In genomic region chrX:150599226-150599625, GRCh38 we compare ENCODE assay signal across 1 cellular context.
TF ChIP-seq lines count a peak whose summit lies in the region.

No MANE protein-coding gene starts in this region.

TF ChIP-seq in HCT116, 20 proteins besides CTCF, POLR2A, EP300 and RAD21 (continued from another document):
- TF ChIP-seq ZBTB33 (IDR thresholded peaks at IDR 0.05; ENCODE audit: extremely low read depth, insufficient replicate concordance, low read length), result no peak
